Comparison of ENCODE assay signal across 8 cellular contexts in the genomic region with DNA sequence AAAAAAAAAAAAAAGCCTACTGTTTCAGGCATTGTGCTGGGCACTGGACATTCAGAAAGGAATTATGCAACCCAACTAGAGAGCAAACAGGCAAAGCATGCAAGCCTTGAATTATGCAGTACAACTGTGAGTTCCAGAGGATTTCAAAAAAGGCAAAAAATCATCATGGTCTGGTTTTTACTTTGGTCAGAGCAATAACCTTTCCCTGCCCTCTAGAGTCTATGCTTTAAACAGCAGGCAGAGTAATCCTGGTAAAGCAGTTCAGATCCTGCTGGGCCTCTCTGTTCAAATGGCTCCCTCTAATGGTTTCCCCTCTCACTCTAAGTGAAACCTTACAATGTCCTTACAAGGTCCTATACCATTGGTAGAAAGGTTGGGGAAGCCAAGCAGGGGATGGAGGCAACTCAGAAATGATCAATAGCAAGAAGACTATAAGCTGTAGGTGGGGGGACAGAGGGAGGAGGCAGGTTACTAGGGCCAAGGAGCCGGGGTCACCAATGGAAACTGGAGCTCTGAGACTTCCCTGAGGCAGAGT. TPM values are rescaled to one million over a fixed set of nuclear protein-coding genes. Genes with fewer than 3 reads are reported as not detected.
A peak's percentile ranks its signal among the peaks of the same experiment; 100 is the strongest.
DNase-seq lines count a peak whose midpoint lies in the region; ATAC-seq and TF ChIP-seq lines count a peak whose summit lies in the region.

No MANE protein-coding gene starts in this region.

- no peak overlapping the region for H3K27ac Mint-ChIP-seq in stimulated activated memory B cell treated with anti-CD40 and anti-IgM and Interleukin-4, amounts not matched to agents 10 μg/mL and 1 μg/mL and 100 μg/mL, for 72 hours

- H3K4me3 ChIP-seq in ACC112 (ENCODE audit: low read depth, low read length) (no peak overlapping the region), breast epithelium (no peak overlapping the region)

- H3K36me3 Mint-ChIP-seq in stimulated activated memory B cell treated with anti-CD40 and anti-IgM and Interleukin-4, amounts not matched to agents 10 μg/mL and 1 μg/mL and 100 μg/mL, for 72 hours, result no peaks in the 10 kb centered on the region

- H3K4me1 ChIP-seq in ACC112 (ENCODE audit: control insufficient read depth, insufficient read depth, low read length, unreplicated experiment) (peaks cover 28% of the 10 kb centered on the region), breast epithelium (peaks cover 0 to 6% of the 10 kb centered on the region in 2 donors)

- TF ChIP-seq CTCF in GM10248 (IDR thresholded peaks at IDR 0.05; ENCODE audit: control extremely low read depth, extremely low read depth, low read depth, missing control alignments), result peak; percentile 85
- TF ChIP-seq CTCF in breast epithelium (IDR thresholded peaks at IDR 0.05), result peak; percentile 36 to 84 (median 75)

- POLR2A ChIA-PET in GM10248 (lab: Yijun Ruan, JAX), result interaction anchor here (0.6 kb wide), 1 partner anchor 432 kb away, joined by 3 read pairs; a partner anchor contains a TSS

- H3K27ac ChIP-seq in ACC112 (ENCODE audit: low read depth, low read length), result no peak overlapping the region
- no peak overlapping the region for H3K27ac ChIP-seq in breast epithelium

- no peak for TF ChIP-seq POLR2A in breast epithelium (IDR thresholded peaks at IDR 0.05)

- H3K9me3 Mint-ChIP-seq in stimulated activated memory B cell treated with anti-CD40 and anti-IgM and Interleukin-4, amounts not matched to agents 10 μg/mL and 1 μg/mL and 100 μg/mL, for 72 hours, result no peaks in the 10 kb centered on the region

- intact Hi-C loops in breast epithelium (cut with DNase I; ENCODE audit: low total_unique reads), result loop anchor here (5.0 kb wide), 1 partner anchor 37 kb away; no protein-coding TSS in a partner anchor

- peak overlapping the region; percentile 21 for H2AFZ ChIP-seq in ACC112 (ENCODE audit: low read length, unreplicated experiment)

- no peaks in the 10 kb centered on the region for H3K9me3 ChIP-seq in breast epithelium

- H3K27me3 ChIP-seq in ACC112 (ENCODE audit: insufficient read depth, low read length) (no peaks in the 10 kb centered on the region), breast epithelium (no peaks in the 10 kb centered on the region)

- peaks cover 7% of the 10 kb centered on the region for H3K79me2 ChIP-seq in ACC112 (ENCODE audit: control insufficient read depth, insufficient read depth, low read length, unreplicated experiment)

- CTCF ChIA-PET in GM10248 (lab: Yijun Ruan, JAX), result interaction anchor here (0.6 to 11.1 kb wide), 17 partner anchors 8 to 215 kb away, joined by 3 to 222 read pairs (median 4); a partner anchor contains a TSS

- H3K4me3 Mint-ChIP-seq in stimulated activated memory B cell treated with anti-CD40 and anti-IgM and Interleukin-4, amounts not matched to agents 10 μg/mL and 1 μg/mL and 100 μg/mL, for 72 hours, result no peak overlapping the region

- ATAC-seq in stimulated activated memory B cell treated with anti-CD40 and anti-IgM and Interleukin-4, amounts not matched to agents 10 μg/mL and 1 μg/mL and 100 μg/mL, for 72 hours, result peak; percentile 31
- ATAC-seq in GM21360 (IDR thresholded peaks at IDR 0.05; ENCODE audit: unreplicated experiment), result no peak

- no peaks in the 10 kb centered on the region for H3K36me3 ChIP-seq in ACC112 (ENCODE audit: insufficient read depth, low read length)
- no peaks in the 10 kb centered on the region for H3K36me3 ChIP-seq in breast epithelium

- H3K27me3 Mint-ChIP-seq in stimulated activated memory B cell treated with anti-CD40 and anti-IgM and Interleukin-4, amounts not matched to agents 10 μg/mL and 1 μg/mL and 100 μg/mL, for 72 hours, result no peaks in the 10 kb centered on the region

- DNase-seq in GM10248 (ENCODE audit: extremely low spot score) (peak; percentile 90), NAMALWA (ENCODE audit: low spot score) (peak; percentile 94), SIG-M5 treated with dmso at 0.1 percent for 504 hours (lab: John Stamatoyannopoulos, UW; ENCODE audit: unreplicated experiment) (peak; percentile 93), breast epithelium (ENCODE audit: low spot score in 2 of 2) (no peak), inferior parietal cortex (ENCODE audit: extremely low spot score) (peak; percentile 77)

- H3K4me1 Mint-ChIP-seq in stimulated activated memory B cell treated with anti-CD40 and anti-IgM and Interleukin-4, amounts not matched to agents 10 μg/mL and 1 μg/mL and 100 μg/mL, for 72 hours, result peaks cover 31% of the 10 kb centered on the region

RNA-seq across cellular contexts. Expression of a gene that starts 4.6 kb away (rescaled TPM):
- 10 to 100 TPM; 65.5 to 76.8 (median 72.8) TPM for total RNA-seq in breast epithelium

RNA-seq across cellular contexts. Expression of a gene that starts 9.3 kb away (rescaled TPM):
- total RNA-seq in breast epithelium, result 10 to 100 TPM in 2 of 3 donors, 1 to 10 TPM in 1; 5.6 to 25.6 (median 12.3) TPM

RNA-seq across cellular contexts. Expression of a gene that starts 44.0 kb away (rescaled TPM):
- total RNA-seq in breast epithelium, result not detected

RNA-seq across cellular contexts. Expression of a gene that starts 51.7 kb away (rescaled TPM):
- total RNA-seq in breast epithelium, result under 1 TPM; 0.29 to 0.33 (median 0.32) TPM

Comparison
In these comparisons a context has a peak if more than half of its experiments do, and no peak if none do; other contexts are left out.
1. DNase-seq: peak in GM10248 (single experiment), NAMALWA (single experiment), SIG-M5 treated with dmso at 0.1 percent for 504 hours (single experiment) and inferior parietal cortex (single experiment); none in breast epithelium (0 of 2).